In the genomic region with DNA sequence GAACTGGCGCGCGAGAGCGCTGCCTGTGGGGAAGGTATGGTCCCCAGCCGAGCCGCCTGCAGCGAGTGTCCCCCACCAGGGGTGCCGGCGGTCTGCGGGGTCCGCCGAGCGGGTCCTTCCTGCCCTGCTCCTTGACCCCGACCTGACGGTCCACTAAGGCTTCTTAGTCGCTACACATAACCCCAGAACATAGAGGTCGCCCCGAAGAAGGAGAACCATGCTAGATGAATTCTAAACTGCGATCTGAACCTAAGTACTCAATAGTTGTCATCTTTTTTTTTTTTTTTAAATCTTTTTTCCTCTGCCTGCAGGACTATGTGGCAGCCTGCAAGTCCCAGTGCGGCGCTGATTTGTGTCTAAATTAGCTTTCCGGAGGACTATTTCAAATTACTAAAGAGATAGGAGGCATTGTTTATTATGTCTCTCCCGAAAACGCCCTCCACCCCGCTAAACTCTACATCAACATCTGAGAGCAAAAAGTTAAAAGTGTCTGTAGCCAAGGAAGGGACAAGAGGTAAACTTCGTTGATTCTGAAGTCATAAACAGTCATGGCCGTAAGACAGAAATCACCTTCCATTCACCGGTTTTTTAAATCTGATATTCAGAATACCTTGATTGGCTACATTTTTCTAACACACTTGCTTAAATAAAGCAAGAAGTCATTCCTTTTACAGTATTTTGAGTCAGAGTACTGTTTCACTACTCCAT, we compare ENCODE assay signal across 9 cellular contexts. TPM values are rescaled to one million over a fixed set of nuclear protein-coding genes. Genes with fewer than 3 reads are reported as not detected.
DNase-seq lines count a peak whose midpoint lies in the region; ATAC-seq lines count a peak whose summit lies in the region.
"Had no signal": no experiment of that assay in that cellular context is flagged by ENCODE, and none has a peak within 500 bp of the region (broad histone marks: within the 10 kb centered on the region; RNA-seq: fewer than 3 reads in every experiment).

No MANE protein-coding gene starts in this region.

- H3K27me3 ChIP-seq in effector memory CD4-positive, alpha-beta T cell (replicated peaks; ENCODE audit: control insufficient read depth, insufficient read depth, low read length, poor library complexity, severe bottlenecking) = no peaks in the 10 kb centered on the region

- no peaks in the 10 kb centered on the region for H3K36me3 Mint-ChIP-seq in activated CD8-positive, alpha-beta memory T cell treated with anti-CD3 and anti-CD28 coated beads, Interleukin-2, amount 10 ng/mL, durations not matched to agents 7 days and 5 days

- H3K9me3 ChIP-seq in effector memory CD4-positive, alpha-beta T cell (ENCODE audit: control insufficient read depth, low read length) = no peaks in the 10 kb centered on the region

- no peak for DNase-seq in activated CD8-positive, alpha-beta memory T cell treated with anti-CD3 and anti-CD28 coated beads, Interleukin-2, amount 10 ng/mL, durations not matched to agents 7 days and 5 days
- no peak for DNase-seq in activated CD8-positive, alpha-beta memory T cell treated with anti-CD3 and anti-CD28 coated beads, Interleukin-2, amount 50 U/mL, for 4 hours
- peak; percentile 9 for DNase-seq in RPMI7951 (ENCODE audit: low read depth)
- no peak for DNase-seq in effector memory CD4-positive, alpha-beta T cell
- DNase-seq in myocyte (ENCODE audit: low read depth) = peak; percentile 26
- DNase-seq in ureter (ENCODE audit: low spot score) = no peak
- no peak for DNase-seq in activated gamma-delta T cell treated with Interleukin-2 at 50 U/mL for 16 hours

- no peaks in the 10 kb centered on the region for H3K9me3 Mint-ChIP-seq in activated CD8-positive, alpha-beta memory T cell treated with anti-CD3 and anti-CD28 coated beads, Interleukin-2, amount 10 ng/mL, durations not matched to agents 7 days and 5 days (ENCODE audit: low read depth)

- ATAC-seq in activated CD8-positive, alpha-beta memory T cell treated with anti-CD3 and anti-CD28 coated beads, Interleukin-2, amount 10 ng/mL, durations not matched to agents 7 days and 5 days = no peak
- ATAC-seq in HG02852 (IDR thresholded peaks at IDR 0.05; ENCODE audit: unreplicated experiment) = peak; percentile 32

- H3K4me1 Mint-ChIP-seq in activated CD8-positive, alpha-beta memory T cell treated with anti-CD3 and anti-CD28 coated beads, Interleukin-2, amount 10 ng/mL, durations not matched to agents 7 days and 5 days = peaks cover 8% of the 10 kb centered on the region

- H3K27ac Mint-ChIP-seq in activated CD8-positive, alpha-beta memory T cell treated with anti-CD3 and anti-CD28 coated beads, Interleukin-2, amount 10 ng/mL, durations not matched to agents 7 days and 5 days = peak overlapping the region; percentile 97

- no peaks in the 10 kb centered on the region for H3K27me3 Mint-ChIP-seq in activated CD8-positive, alpha-beta memory T cell treated with anti-CD3 and anti-CD28 coated beads, Interleukin-2, amount 10 ng/mL, durations not matched to agents 7 days and 5 days

- H3K36me3 ChIP-seq in effector memory CD4-positive, alpha-beta T cell (ENCODE audit: control insufficient read depth, insufficient read depth, low read length) = no peaks in the 10 kb centered on the region

- CTCF ChIA-PET in activated CD8-positive, alpha-beta memory T cell treated with anti-CD3 and anti-CD28 coated beads, Interleukin-2, amount 10 ng/mL, durations not matched to agents 7 days and 5 days (lab: Charles Lee) = interaction anchor here (1.0 to 4.4 kb wide), 8 partner anchors 13 to 337 kb away, joined by 3 to 31 read pairs (median 4); partner anchors contain the start of genes ABL2 and TOR3A

- H3K4me1 ChIP-seq in effector memory CD4-positive, alpha-beta T cell (ENCODE audit: control insufficient read depth, insufficient read depth, low read length, poor library complexity, severe bottlenecking) = no peaks in the 10 kb centered on the region

- H3K4me3 Mint-ChIP-seq in activated CD8-positive, alpha-beta memory T cell treated with anti-CD3 and anti-CD28 coated beads, Interleukin-2, amount 10 ng/mL, durations not matched to agents 7 days and 5 days = peak overlapping the region; percentile 79

- peak overlapping the region; percentile 96 for H3K27ac ChIP-seq in effector memory CD4-positive, alpha-beta T cell (ENCODE audit: insufficient read depth, low read length, poor library complexity, severe bottlenecking)

- H3K4me3 ChIP-seq in effector memory CD4-positive, alpha-beta T cell (ENCODE audit: insufficient read depth, low read depth, low read length, poor library complexity, severe bottlenecking) = peak overlapping the region; percentile 61

RNA-seq across cellular contexts. Expression of gene AXDND1, which starts 0.5 kb away (rescaled TPM):
- not detected for total RNA-seq in activated CD8-positive, alpha-beta memory T cell treated with anti-CD3 and anti-CD28 coated beads, Interleukin-2, amount 10 ng/mL, durations not matched to agents 7 days and 5 days
- total RNA-seq in RPMI7951 (2014; rRNA removed; shearing (Covaris generic)) = not detected in 2 replicates
- total RNA-seq in myocyte (not detected in 2 replicates), ureter (2.1 TPM)
- polyA plus RNA-seq in myocyte (2012) = 0.16 TPM
- total RNA-seq: glomerular endothelial cell had no signal

Comparison
In these comparisons a context has a peak if more than half of its experiments do, and no peak if none do; other contexts are left out.
1. DNase-seq: peak in RPMI7951 (single experiment) and myocyte (single experiment); none in activated CD8-positive, alpha-beta memory T cell treated with anti-CD3 and anti-CD28 coated beads, Interleukin-2, amount 10 ng/mL, durations not matched to agents 7 days and 5 days (single experiment), activated CD8-positive, alpha-beta memory T cell treated with anti-CD3 and anti-CD28 coated beads, Interleukin-2, amount 50 U/mL, for 4 hours (single experiment), effector memory CD4-positive, alpha-beta T cell (0 of 3), ureter (single experiment) and activated gamma-delta T cell treated with Interleukin-2 at 50 U/mL for 16 hours (single experiment).